Comparison of ENCODE assay signal across 9 cellular contexts in genomic region chr6:121055572-121056163, GRCh38.
DNase-seq lines count a peak whose midpoint lies in the region; ATAC-seq, FAIRE-seq and TF ChIP-seq lines count a peak whose summit lies in the region.
"Had no signal": no experiment of that assay in that cellular context is flagged by ENCODE, and none has a peak within 500 bp of the region (broad histone marks: within the 10 kb centered on the region; RNA-seq: fewer than 3 reads in every experiment).

No MANE protein-coding gene starts in this region.

- peaks cover 3% of the 10 kb centered on the region for H3K4me1 ChIP-seq in endodermal cell (ENCODE audit: control insufficient read depth, insufficient read depth, low read length)

- FAIRE-seq in G401.6 (lab: Jason Lieb, UNC): peak; percentile 95

- no peak overlapping the region for H3K4me3 Mint-ChIP-seq in endodermal cell
- H3K4me3 Mint-ChIP-seq: activated naive CD8-positive, alpha-beta T cell had no signal

- no peak overlapping the region for H3K4me3 ChIP-seq in endodermal cell (ENCODE audit: low read length)

- 23% methylated on average over 4 of the region's 4 CpGs; no CpG with 5 or more reads in 1 of the 2 experiments for WGBS in endodermal cell (ENCODE audit: insufficient coverage in 1 of 2, insufficient read length in 1 of 2), 2 experiments

- TF ChIP-seq CTCF in endodermal cell (conservative IDR thresholded peaks at IDR 0.05): peak; percentile 90

- peaks cover 5% of the 10 kb centered on the region for H3K4me1 Mint-ChIP-seq in endodermal cell

- no peak overlapping the region for H3K9ac ChIP-seq in endodermal cell (ENCODE audit: extremely low read depth, low read length, poor library complexity, severe bottlenecking)

- no peaks in the 10 kb centered on the region for H3K36me3 Mint-ChIP-seq in endodermal cell (ENCODE audit: low read depth)
- H3K36me3 Mint-ChIP-seq: activated naive CD8-positive, alpha-beta T cell had no signal

- no peaks in the 10 kb centered on the region for H3K27me3 ChIP-seq in endodermal cell (ENCODE audit: control insufficient read depth, insufficient read depth, low read length, poor library complexity, severe bottlenecking)

- no peak overlapping the region for H3K27ac ChIP-seq in endodermal cell (ENCODE audit: low read depth, low read length)

- peak overlapping the region; percentile 53 for H3K27ac Mint-ChIP-seq in endodermal cell
- H3K27ac Mint-ChIP-seq: activated naive CD8-positive, alpha-beta T cell had no signal

- no peaks in the 10 kb centered on the region for H3K27me3 Mint-ChIP-seq in endodermal cell (ENCODE audit: insufficient read depth)
- H3K27me3 Mint-ChIP-seq: activated naive CD8-positive, alpha-beta T cell had no signal

- no peaks in the 10 kb centered on the region for H3K9me3 Mint-ChIP-seq in endodermal cell

- peak; percentile 77 for ATAC-seq in GM21367 (IDR thresholded peaks at IDR 0.05; ENCODE audit: unreplicated experiment)

- no peaks in the 10 kb centered on the region for H3K9me3 ChIP-seq in endodermal cell (ENCODE audit: control insufficient read depth, low read length)

- no peaks in the 10 kb centered on the region for H3K36me3 ChIP-seq in endodermal cell (ENCODE audit: control insufficient read depth, insufficient read depth, low read length)

- DNase-seq in HS-27A (ENCODE audit: low read depth) (peak; percentile 43), OCI-M1 (lab: John Stamatoyannopoulos, UW) (peak; percentile 85), endodermal cell (no peak), midbrain (lab: John Stamatoyannopoulos, UW) (peak; percentile 65), cortex of kidney (lab: John Stamatoyannopoulos, UW) (no peak)
- no peak for DNase-seq in activated effector memory CD4-positive, alpha-beta T cell treated with Interleukin-2 at 50 U/mL for 16 hours

Comparison
In these comparisons a context has a peak if more than half of its experiments do, and no peak if none do; other contexts are left out.
1. DNase-seq: peak in HS-27A (single experiment), OCI-M1 (single experiment) and midbrain (single experiment); none in endodermal cell (single experiment), cortex of kidney (single experiment) and activated effector memory CD4-positive, alpha-beta T cell treated with Interleukin-2 at 50 U/mL for 16 hours (single experiment).